In the genomic region with DNA sequence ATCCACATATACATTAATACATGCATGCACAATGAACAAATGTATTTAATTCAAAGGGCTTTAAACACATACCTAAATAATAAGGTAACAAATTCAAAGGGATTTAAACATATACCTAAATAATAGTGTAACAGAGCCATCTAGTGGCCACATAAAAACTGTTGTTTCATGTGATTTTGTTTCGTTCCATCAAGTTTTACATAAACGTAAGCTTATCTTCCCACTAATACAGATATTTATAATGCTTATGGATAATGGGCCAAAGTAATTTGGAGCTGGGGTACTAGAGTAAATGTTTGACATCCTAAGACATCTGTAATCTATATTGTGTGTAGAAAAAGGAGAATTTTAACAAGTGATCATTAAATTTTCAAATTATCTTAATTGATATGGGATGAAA, we compare ENCODE assay signal across 9 cellular contexts.
DNase-seq lines count a peak whose midpoint lies in the region; ATAC-seq, FAIRE-seq and TF ChIP-seq lines count a peak whose summit lies in the region.
"Had no signal": no experiment of that assay in that cellular context is flagged by ENCODE, and none has a peak within 500 bp of the region (broad histone marks: within the 10 kb centered on the region; RNA-seq: fewer than 3 reads in every experiment).

No MANE protein-coding gene starts in this region.

- DNase-seq in COLO829 (ENCODE audit: low spot score) = peak; percentile 63
- DNase-seq in GM19239 (ENCODE audit: insufficient read length, low spot score) = no peak
- peak; percentile 74 for DNase-seq in Jurkat, Clone E6-1 (ENCODE audit: low read depth, low spot score)
- peak; percentile 66 for DNase-seq in fibroblast of mammary gland (ENCODE audit: low read depth)
- no peak for DNase-seq in gastrocnemius medialis
- DNase-seq in NK-92 treated with Interleukin-12 subunit alpha and Interleukin-12 subunit beta, amount 100 ng/mL, for 24 hours (lab: John Stamatoyannopoulos, UW) = no peak
- DNase-seq in activated gamma-delta T cell (lab: John Stamatoyannopoulos, UW) = no peak
- DNase-seq: naive B cell had no signal

- no peaks in the 10 kb centered on the region for H3K36me3 ChIP-seq in gastrocnemius medialis

- no peak overlapping the region for H3K27ac ChIP-seq in gastrocnemius medialis

- TF ChIP-seq POLR2A in gastrocnemius medialis (IDR thresholded peaks at IDR 0.05) = no peak

- H3K27me3 ChIP-seq in gastrocnemius medialis = no peaks in the 10 kb centered on the region

- no peaks in the 10 kb centered on the region for H3K9me3 ChIP-seq in gastrocnemius medialis

- TF ChIP-seq CTCF in fibroblast of mammary gland (conservative IDR thresholded peaks at IDR 0.05; ENCODE audit: control insufficient read depth, insufficient read depth, low read depth, low read length) = peak; percentile 54
- peak in 4 of 5 experiments; percentile 27 to 43 (median 36) for TF ChIP-seq CTCF in gastrocnemius medialis (IDR thresholded peaks at IDR 0.05 in 4 of 5, conservative IDR thresholded peaks at IDR 0.05 in 1 of 5)

- FAIRE-seq in GM19239 (lab: Jason Lieb, UNC) = peak; percentile 76

- in situ Hi-C loops in gastrocnemius medialis (cut with MboI; ENCODE audit: low sequenced_read_pairs in 4 of 4) = no loop called here

- H3K4me3 ChIP-seq in Jurkat, Clone E6-1 (ENCODE audit: low read length) = no peak overlapping the region
- H3K4me3 ChIP-seq in fibroblast of mammary gland (ENCODE audit: control insufficient read depth, low read depth, low read length) (no peak overlapping the region), gastrocnemius medialis (no peak overlapping the region)

- ATAC-seq in SK-N-SH treated with all-trans-retinoic acid at 6 μM for 48 hours (peak; percentile 65), gastrocnemius medialis (no peak)

- H3K4me1 ChIP-seq in gastrocnemius medialis = no peaks in the 10 kb centered on the region

- intact Hi-C loops in gastrocnemius medialis (cut with DNase I; ENCODE audit: low total_unique reads) = loop anchor here (10.0 kb wide), 2 partner anchors 314 to 414 kb away; partner anchors contain the start of gene METTL14

TF ChIP-seq in SK-N-SH treated with all-trans-retinoic acid at 6 μM for 48 hours, 23 proteins besides CTCF, POLR2A, EP300 and RAD21:
- no peak for TF ChIP-seq RARB (CRISPR knock-in tag; IDR thresholded peaks at IDR 0.05)
- TF ChIP-seq ZFP30 (CRISPR knock-in tag; IDR thresholded peaks at IDR 0.05) = no peak
- TF ChIP-seq, protein P1, sequence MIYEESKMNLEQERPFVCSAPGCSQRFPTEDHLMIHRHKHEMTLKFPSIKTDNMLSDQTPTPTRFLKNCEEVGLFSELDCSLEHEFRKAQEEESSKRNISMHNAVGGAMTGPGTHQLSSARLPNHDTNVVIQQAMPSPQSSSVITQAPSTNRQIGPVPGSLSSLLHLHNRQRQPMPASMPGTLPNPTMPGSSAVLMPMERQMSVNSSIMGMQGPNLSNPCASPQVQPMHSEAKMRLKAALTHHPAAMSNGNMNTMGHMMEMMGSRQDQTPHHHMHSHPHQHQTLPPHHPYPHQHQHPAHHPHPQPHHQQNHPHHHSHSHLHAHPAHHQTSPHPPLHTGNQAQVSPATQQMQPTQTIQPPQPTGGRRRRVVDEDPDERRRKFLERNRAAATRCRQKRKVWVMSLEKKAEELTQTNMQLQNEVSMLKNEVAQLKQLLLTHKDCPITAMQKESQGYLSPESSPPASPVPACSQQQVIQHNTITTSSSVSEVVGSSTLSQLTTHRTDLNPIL (CRISPR knock-in tag; IDR thresholded peaks at IDR 0.05; ENCODE audit: low read depth) = no peak
- TF ChIP-seq ISL1 (CRISPR knock-in tag; IDR thresholded peaks at IDR 0.05) = no peak
- TF ChIP-seq CSRNP3 (CRISPR knock-in tag; IDR thresholded peaks at IDR 0.05) = no peak
- TF ChIP-seq ZNF8 (CRISPR knock-in tag; IDR thresholded peaks at IDR 0.05) = no peak
- TF ChIP-seq ZNF565 (CRISPR knock-in tag; conservative IDR thresholded peaks at IDR 0.05; ENCODE audit: low read depth) = no peak
- TF ChIP-seq ZC3H10 (CRISPR knock-in tag; IDR thresholded peaks at IDR 0.05) = no peak
- no peak for TF ChIP-seq TOX (CRISPR knock-in tag; IDR thresholded peaks at IDR 0.05; ENCODE audit: borderline replicate concordance)
- no peak for TF ChIP-seq ARNTL (CRISPR knock-in tag; IDR thresholded peaks at IDR 0.05; ENCODE audit: borderline replicate concordance, low read depth)
- TF ChIP-seq PPARA (CRISPR knock-in tag; IDR thresholded peaks at IDR 0.05; ENCODE audit: borderline replicate concordance) = no peak
- no peak for TF ChIP-seq CSDC2 (CRISPR knock-in tag; IDR thresholded peaks at IDR 0.05)
- no peak for TF ChIP-seq ESRRG (CRISPR knock-in tag; IDR thresholded peaks at IDR 0.05)
- no peak for TF ChIP-seq TSHZ2 (CRISPR knock-in tag; IDR thresholded peaks at IDR 0.05)
- TF ChIP-seq ZNF70 (CRISPR knock-in tag; IDR thresholded peaks at IDR 0.05) = no peak
- no peak for TF ChIP-seq ZFP3 (CRISPR knock-in tag; IDR thresholded peaks at IDR 0.05)
- TF ChIP-seq SNAI2 (CRISPR knock-in tag; IDR thresholded peaks at IDR 0.05) = no peak
- TF ChIP-seq OSR1 (CRISPR knock-in tag; IDR thresholded peaks at IDR 0.05) = no peak
- TF ChIP-seq TCF4 (CRISPR knock-in tag; IDR thresholded peaks at IDR 0.05; ENCODE audit: borderline replicate concordance) = no peak

Comparison
In these comparisons a context has a peak if more than half of its experiments do, and no peak if none do; other contexts are left out.
1. DNase-seq: peak in COLO829 (single experiment), Jurkat, Clone E6-1 (single experiment) and fibroblast of mammary gland (single experiment); none in GM19239 (single experiment), gastrocnemius medialis (0 of 2), NK-92 treated with Interleukin-12 subunit alpha and Interleukin-12 subunit beta, amount 100 ng/mL, for 24 hours (single experiment) and activated gamma-delta T cell (single experiment).